8 cellular contexts compared by ENCODE assay signal in the genomic region with DNA sequence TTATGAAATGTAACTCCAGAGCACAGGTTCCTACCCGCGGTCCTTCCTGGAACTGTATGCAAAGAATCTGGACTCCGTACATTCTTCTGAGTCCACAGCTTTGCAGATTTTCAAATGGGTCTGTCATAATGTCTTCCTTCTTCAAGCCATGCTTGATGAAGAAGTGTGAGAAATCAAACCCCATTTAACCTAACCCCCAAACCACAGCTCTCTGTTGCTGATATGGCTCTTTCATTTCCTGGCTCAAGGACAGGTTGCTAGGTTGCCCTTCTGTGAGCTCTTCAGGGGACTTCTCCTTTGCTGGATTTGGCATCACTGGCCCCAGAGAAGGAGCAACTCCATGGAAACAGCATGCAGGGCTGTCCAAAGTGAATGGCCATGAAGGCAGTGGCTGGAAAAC. TPM values are rescaled to one million over a fixed set of nuclear protein-coding genes. Genes with fewer than 3 reads are reported as not detected.
A peak's percentile ranks its signal among the peaks of the same experiment; 100 is the strongest.
DNase-seq lines count a peak whose midpoint lies in the region; ATAC-seq lines count a peak whose summit lies in the region.
"Not testable (repeated sequence)": the region's sequence is repeated elsewhere in the genome, so short reads cannot be mapped to it uniquely, and the experiment has no call there.

No MANE protein-coding gene starts in this region.

- peaks cover 27% of the 10 kb centered on the region for H3K4me1 ChIP-seq in CD4-positive, alpha-beta memory T cell (ENCODE audit: insufficient read depth, low read length)

- H3K36me3 ChIP-seq in CD4-positive, alpha-beta memory T cell (ENCODE audit: insufficient read depth, low read length): not testable (repeated sequence)
- peaks cover 15% of the 10 kb centered on the region for H3K36me3 ChIP-seq in KOPT-K1 (ENCODE audit: insufficient read depth, low read length)

- intact Hi-C loops in CD4-positive, alpha-beta memory T cell (cut with micrococcal nuclease): not testable (repeated sequence)

- H3K4me1 Mint-ChIP-seq in CD4-positive, alpha-beta memory T cell: peaks cover 22 to 41% (median 30%) of the 10 kb centered on the region in 4 donors
- H3K4me1 Mint-ChIP-seq in activated T-cell treated with anti-CD3 and anti-CD28 coated beads, Interleukin-2, amount 50 U/mL, for 24 hours (ENCODE audit: low read depth): peaks cover 28% of the 10 kb centered on the region
- H3K4me1 Mint-ChIP-seq in immature natural killer cell: peaks cover 26 to 31% of the 10 kb centered on the region in 2 donors

- not testable (repeated sequence) for H3K27ac ChIP-seq in CD4-positive, alpha-beta memory T cell (ENCODE audit: low read depth, low read length)
- peak overlapping the region; percentile 88 for H3K27ac ChIP-seq in KOPT-K1 (ENCODE audit: low read depth, low read length, poor library complexity, severe bottlenecking)

- CTCF ChIA-PET in CD4-positive, alpha-beta memory T cell (lab: Charles Lee; ENCODE audit: partially characterized antibody): interaction anchor here (1.5 to 3.5 kb wide), 3 partner anchors 19 to 75 kb away, joined by 4 to 32 read pairs (median 5); no protein-coding TSS in a partner anchor

- POLR2A ChIA-PET in CD4-positive, alpha-beta memory T cell (lab: Charles Lee; ENCODE audit: partially characterized antibody): interaction anchor here (1.4 to 2.4 kb wide), 2 partner anchors 193 to 234 kb away, joined by 3 to 7 read pairs; no protein-coding TSS in a partner anchor

- H3K4me3 Mint-ChIP-seq in CD4-positive, alpha-beta memory T cell: peak overlapping the region in 5 of 8 donors; percentile 26 to 57 (median 41)
- H3K4me3 Mint-ChIP-seq in activated T-cell treated with anti-CD3 and anti-CD28 coated beads, Interleukin-2, amount 50 U/mL, for 24 hours: peak overlapping the region; percentile 84
- H3K4me3 Mint-ChIP-seq in immature natural killer cell: peak overlapping the region; percentile 13 to 55 (median 33)

- ATAC-seq in GM18520 (IDR thresholded peaks at IDR 0.05; ENCODE audit: unreplicated experiment): peak; percentile 36
- ATAC-seq in GM19467 (IDR thresholded peaks at IDR 0.05; ENCODE audit: unreplicated experiment): peak; percentile 56
- peak; percentile 53 for ATAC-seq in HG02678 (IDR thresholded peaks at IDR 0.05; ENCODE audit: unreplicated experiment)
- peak; percentile 50 for ATAC-seq in HG03139 (IDR thresholded peaks at IDR 0.05; ENCODE audit: unreplicated experiment)

- H3K27ac Mint-ChIP-seq in CD4-positive, alpha-beta memory T cell: peak overlapping the region in 6 of 7 donors; percentile 22 to 88 (median 52)
- peak overlapping the region; percentile 3 for H3K27ac Mint-ChIP-seq in activated T-cell treated with anti-CD3 and anti-CD28 coated beads, Interleukin-2, amount 50 U/mL, for 24 hours
- H3K27ac Mint-ChIP-seq in immature natural killer cell: peak overlapping the region in 5 of 6 donors; percentile 22 to 80 (median 55)

- DNase-seq in CD4-positive, alpha-beta memory T cell; activated T-cell treated with anti-CD3 and anti-CD28 coated beads, Interleukin-2, amount 50 U/mL, for 24 hours: not testable (repeated sequence)
- peak in 2 of 3 donors; percentile 18 to 26 for DNase-seq in immature natural killer cell

- not testable (repeated sequence) for H3K9me3 ChIP-seq in CD4-positive, alpha-beta memory T cell (ENCODE audit: control insufficient read depth in 1 of 2, low read length in 2 of 2); KOPT-K1 (ENCODE audit: insufficient read depth, low read length, poor library complexity, severe bottlenecking)

- not testable (repeated sequence) for H3K27me3 Mint-ChIP-seq in CD4-positive, alpha-beta memory T cell; immature natural killer cell (ENCODE audit: low read depth in 3 of 3)
- peaks cover 28% of the 10 kb centered on the region for H3K27me3 Mint-ChIP-seq in activated T-cell treated with anti-CD3 and anti-CD28 coated beads, Interleukin-2, amount 50 U/mL, for 24 hours

- H3K4me3 ChIP-seq in CD4-positive, alpha-beta memory T cell (ENCODE audit: low read length in 2 of 2): not testable (repeated sequence)

- H3K27me3 ChIP-seq in CD4-positive, alpha-beta memory T cell (ENCODE audit: insufficient read depth, low read length): not testable (repeated sequence)

- H3K36me3 Mint-ChIP-seq in CD4-positive, alpha-beta memory T cell; immature natural killer cell: not testable (repeated sequence)
- H3K36me3 Mint-ChIP-seq in activated T-cell treated with anti-CD3 and anti-CD28 coated beads, Interleukin-2, amount 50 U/mL, for 24 hours (ENCODE audit: low read depth): peaks cover 13% of the 10 kb centered on the region

- H3K9me3 Mint-ChIP-seq in CD4-positive, alpha-beta memory T cell; activated T-cell treated with anti-CD3 and anti-CD28 coated beads, Interleukin-2, amount 50 U/mL, for 24 hours; immature natural killer cell: not testable (repeated sequence)

RNA-seq across cellular contexts. Expression of gene TMSB15B, which starts 41.9 kb away (rescaled TPM):
- 1 to 10 TPM; 6.1 to 6.5 TPM for total RNA-seq in CD4-positive, alpha-beta memory T cell
- polyA plus RNA-seq in CD4-positive, alpha-beta memory T cell: 1 to 10 TPM; 4.5 to 6.4 TPM
- 10 to 100 TPM in 2 of 3 donors, 1 to 10 TPM in 1; 6.8 to 12.1 (median 10.7) TPM for polyA plus RNA-seq in immature natural killer cell

Comparison
In these comparisons a context has a peak if more than half of its experiments do, and no peak if none do; other contexts are left out.
1. H3K27ac Mint-ChIP-seq: peak in every context shown above with its lines; median percentile 55 in immature natural killer cell; 52 in CD4-positive, alpha-beta memory T cell; 3 in activated T-cell treated with anti-CD3 and anti-CD28 coated beads, Interleukin-2, amount 50 U/mL, for 24 hours.
2. H3K4me3 Mint-ChIP-seq: peak in every context shown above with its lines; median percentile 84 in activated T-cell treated with anti-CD3 and anti-CD28 coated beads, Interleukin-2, amount 50 U/mL, for 24 hours; 41 in CD4-positive, alpha-beta memory T cell; 33 in immature natural killer cell.